1 cellular context compared by ENCODE assay signal in the genomic region with DNA sequence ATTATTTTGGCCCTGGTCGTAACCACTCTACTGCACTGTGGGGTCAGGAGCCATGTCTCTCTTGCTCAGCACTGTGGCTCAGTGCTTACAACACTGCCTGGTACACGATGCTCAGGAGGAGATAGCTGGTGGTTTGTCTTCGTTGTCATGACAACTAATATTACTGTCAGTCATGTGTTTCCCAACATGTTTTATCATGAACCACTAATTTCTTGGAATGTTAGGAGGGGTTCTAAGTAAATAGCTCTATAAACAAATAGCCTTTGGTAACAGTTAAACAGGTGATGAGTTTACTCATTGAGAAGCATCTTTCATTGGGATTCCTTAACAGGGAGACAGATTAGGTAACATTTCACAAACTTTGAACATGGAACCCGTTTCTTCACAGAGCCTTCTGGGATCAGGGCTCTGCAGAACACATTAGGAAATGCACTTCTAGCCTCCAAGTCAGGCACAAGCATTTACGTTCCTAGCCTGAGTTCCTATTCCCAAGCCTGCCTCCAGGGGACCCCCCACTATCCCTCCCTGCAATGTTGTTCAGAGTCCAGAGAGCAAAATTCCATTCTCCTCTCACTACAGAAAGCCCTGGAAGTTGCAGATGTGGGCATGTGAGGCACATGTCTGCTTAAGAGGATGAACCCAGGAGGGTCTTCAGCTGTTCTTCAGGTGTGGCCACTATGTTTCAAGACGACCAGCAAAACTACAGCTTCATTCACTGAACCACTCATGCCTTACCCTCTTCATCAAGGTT.
TF ChIP-seq lines count a peak whose summit lies in the region.

No MANE protein-coding gene starts in this region.

TF ChIP-seq in H1, 55 proteins besides CTCF, POLR2A, EP300 and RAD21:
- TF ChIP-seq GTF2F1 (IDR thresholded peaks at IDR 0.05; ENCODE audit: borderline replicate concordance, low read depth, low read length) (no peak), KDM5A (IDR thresholded peaks at IDR 0.05; ENCODE audit: low read length) (no peak), EGR1 (IDR thresholded peaks at IDR 0.05; ENCODE audit: borderline replicate concordance, low read depth, low read length) (no peak), NRF1 (IDR thresholded peaks at IDR 0.05; ENCODE audit: low read depth, low read length) (no peak), CBX8 (IDR thresholded peaks at IDR 0.05; ENCODE audit: borderline replicate concordance, low read depth, low read length) (no peak), ZNF274 (IDR thresholded peaks at IDR 0.05; ENCODE audit: borderline replicate concordance, extremely low read depth, low read length) (no peak), RXRA (IDR thresholded peaks at IDR 0.05; ENCODE audit: insufficient read depth, low read depth, low read length) (no peak), SUZ12 (IDR thresholded peaks at IDR 0.05; ENCODE audit: low read length) (no peak), PHF8 (conservative IDR thresholded peaks at IDR 0.05; ENCODE audit: low read depth, low read length) (no peak), YY1 (IDR thresholded peaks at IDR 0.05; ENCODE audit: low read depth, low read length) (no peak), RFX5 (IDR thresholded peaks at IDR 0.05; ENCODE audit: borderline replicate concordance, low read depth, low read length) (no peak), SAP30 (IDR thresholded peaks at IDR 0.05; ENCODE audit: insufficient read depth, insufficient replicate concordance, low read length) (no peak), CTBP2 (IDR thresholded peaks at IDR 0.05; ENCODE audit: borderline replicate concordance, insufficient read depth, insufficient read length, low read length) (no peak), JUND (IDR thresholded peaks at IDR 0.05; ENCODE audit: low read length) (no peak), SIRT6 (IDR thresholded peaks at IDR 0.05; ENCODE audit: low read length) (no peak), HDAC6 (IDR thresholded peaks at IDR 0.05; ENCODE audit: low read depth, low read length) (no peak)
- TF ChIP-seq, protein P1, sequence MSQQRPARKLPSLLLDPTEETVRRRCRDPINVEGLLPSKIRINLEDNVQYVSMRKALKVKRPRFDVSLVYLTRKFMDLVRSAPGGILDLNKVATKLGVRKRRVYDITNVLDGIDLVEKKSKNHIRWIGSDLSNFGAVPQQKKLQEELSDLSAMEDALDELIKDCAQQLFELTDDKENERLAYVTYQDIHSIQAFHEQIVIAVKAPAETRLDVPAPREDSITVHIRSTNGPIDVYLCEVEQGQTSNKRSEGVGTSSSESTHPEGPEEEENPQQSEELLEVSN (IDR thresholded peaks at IDR 0.05): no peak
- TF ChIP-seq, protein P2, sequence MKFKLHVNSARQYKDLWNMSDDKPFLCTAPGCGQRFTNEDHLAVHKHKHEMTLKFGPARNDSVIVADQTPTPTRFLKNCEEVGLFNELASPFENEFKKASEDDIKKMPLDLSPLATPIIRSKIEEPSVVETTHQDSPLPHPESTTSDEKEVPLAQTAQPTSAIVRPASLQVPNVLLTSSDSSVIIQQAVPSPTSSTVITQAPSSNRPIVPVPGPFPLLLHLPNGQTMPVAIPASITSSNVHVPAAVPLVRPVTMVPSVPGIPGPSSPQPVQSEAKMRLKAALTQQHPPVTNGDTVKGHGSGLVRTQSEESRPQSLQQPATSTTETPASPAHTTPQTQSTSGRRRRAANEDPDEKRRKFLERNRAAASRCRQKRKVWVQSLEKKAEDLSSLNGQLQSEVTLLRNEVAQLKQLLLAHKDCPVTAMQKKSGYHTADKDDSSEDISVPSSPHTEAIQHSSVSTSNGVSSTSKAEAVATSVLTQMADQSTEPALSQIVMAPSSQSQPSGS (IDR thresholded peaks at IDR 0.05; ENCODE audit: low read length): no peak
